In the genomic region with DNA sequence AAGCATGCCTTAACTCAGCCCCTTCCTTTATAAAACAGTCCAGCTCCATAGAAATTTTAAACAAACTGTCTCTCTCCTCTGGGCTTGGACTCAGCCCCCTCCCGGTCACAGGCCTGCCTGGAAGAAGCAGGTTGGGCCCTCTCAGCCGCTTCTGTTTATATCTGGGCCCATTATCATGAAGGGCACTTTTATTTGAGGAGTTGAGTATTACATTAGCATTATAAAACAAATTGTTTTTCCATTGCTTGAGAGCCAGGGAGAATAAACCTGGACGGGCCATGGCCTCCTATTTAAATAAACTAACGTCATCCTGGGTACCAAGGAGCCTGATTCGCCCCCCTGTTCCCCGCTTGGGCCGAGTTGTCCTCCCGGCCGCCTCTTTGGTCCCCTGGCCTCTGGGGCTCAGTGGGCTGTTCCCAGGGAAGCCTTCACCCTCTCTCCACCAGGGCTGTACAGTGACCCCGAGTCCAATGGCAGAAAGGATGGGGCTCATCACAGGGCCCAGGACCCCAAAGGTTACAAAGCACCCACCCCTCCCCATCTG, we compare ENCODE assay signal across 17 cellular contexts. TPM values are rescaled to one million over a fixed set of nuclear protein-coding genes. Genes with fewer than 3 reads are reported as not detected.
"Had no signal": no experiment of that assay in that cellular context is flagged by ENCODE, and none has a peak within 500 bp of the region (broad histone marks: within the 10 kb centered on the region; RNA-seq: fewer than 3 reads in every experiment).

No MANE protein-coding gene starts in this region.

- H3K27ac Mint-ChIP-seq: activated T-cell treated with anti-CD3 and anti-CD28 coated beads, Interleukin-2, amount 50 U/mL, for 72 hours; nephron progenitor cell; stimulated activated naive CD8-positive, alpha-beta T cell treated with anti-CD3 and anti-CD28 coated beads, Interleukin-15, Interleukin-2, amounts not matched to agents 100 ng/mL and 50 ng/mL, for 24 hours; T-helper 2 cell treated with Interferon-gamma antibody and Interleukin-4, amounts not matched to agents 5 μg/mL and 100 μg/mL, for 36 hours had no signal

- H3K4me1 ChIP-seq: ascending aorta, foreskin keratinocyte, testis, uterus had no signal

- H3K27ac ChIP-seq: ascending aorta, left ventricle myocardium inferior, pancreas, testis, uterus had no signal

- H3K4me3 Mint-ChIP-seq: activated T-cell treated with anti-CD3 and anti-CD28 coated beads, Interleukin-2, amount 50 U/mL, for 72 hours; nephron progenitor cell; stimulated activated naive CD8-positive, alpha-beta T cell treated with anti-CD3 and anti-CD28 coated beads, Interleukin-15, Interleukin-2, amounts not matched to agents 100 ng/mL and 50 ng/mL, for 24 hours; T-helper 2 cell treated with Interferon-gamma antibody and Interleukin-4, amounts not matched to agents 5 μg/mL and 100 μg/mL, for 36 hours had no signal

- H3K27me3 ChIP-seq: foreskin keratinocyte, testis had no signal

- H3K9me3 ChIP-seq: ascending aorta, pancreas, testis, uterus had no signal

- H3K9me3 Mint-ChIP-seq: activated T-cell treated with anti-CD3 and anti-CD28 coated beads, Interleukin-2, amount 50 U/mL, for 72 hours; nephron progenitor cell; stimulated activated naive CD8-positive, alpha-beta T cell treated with anti-CD3 and anti-CD28 coated beads, Interleukin-15, Interleukin-2, amounts not matched to agents 100 ng/mL and 50 ng/mL, for 24 hours; T-helper 2 cell treated with Interferon-gamma antibody and Interleukin-4, amounts not matched to agents 5 μg/mL and 100 μg/mL, for 36 hours had no signal

- DNase-seq: activated CD4-positive, alpha-beta T cell treated with anti-CD3 and anti-CD28 coated beads, Interleukin-2, amount 50 U/mL, for 48 hours; activated CD4-positive, CD25-positive, alpha-beta regulatory T cell treated with anti-CD3 and anti-CD28 coated beads, Interleukin-2, amount 50 U/mL, for 72 hours; activated naive CD4-positive, alpha-beta T cell; activated T-cell treated with anti-CD3 and anti-CD28 coated beads, Interleukin-2, amount 50 U/mL, for 72 hours; foreskin keratinocyte; left ventricle myocardium inferior; mesenchymal stem cell; nephron progenitor cell; pancreas; stimulated activated CD4-positive, alpha-beta T cell treated with anti-CD3 and anti-CD28 coated beads, Interleukin-4, amount 100 ng/mL, for 1 hour; stimulated activated CD8-positive, alpha-beta memory T cell treated with anti-CD3 and anti-CD28 coated beads, Interleukin-4, amount 100 ng/mL, for 48 hours; testis; uterus had no signal

RNA-seq across cellular contexts. Expression of a gene that starts 13.2 kb away (rescaled TPM):
- total RNA-seq: activated T-cell treated with anti-CD3 and anti-CD28 coated beads, Interleukin-2, amount 50 U/mL, for 72 hours; ascending aorta; endothelial cell of umbilical vein had no signal
